In the genomic region with DNA sequence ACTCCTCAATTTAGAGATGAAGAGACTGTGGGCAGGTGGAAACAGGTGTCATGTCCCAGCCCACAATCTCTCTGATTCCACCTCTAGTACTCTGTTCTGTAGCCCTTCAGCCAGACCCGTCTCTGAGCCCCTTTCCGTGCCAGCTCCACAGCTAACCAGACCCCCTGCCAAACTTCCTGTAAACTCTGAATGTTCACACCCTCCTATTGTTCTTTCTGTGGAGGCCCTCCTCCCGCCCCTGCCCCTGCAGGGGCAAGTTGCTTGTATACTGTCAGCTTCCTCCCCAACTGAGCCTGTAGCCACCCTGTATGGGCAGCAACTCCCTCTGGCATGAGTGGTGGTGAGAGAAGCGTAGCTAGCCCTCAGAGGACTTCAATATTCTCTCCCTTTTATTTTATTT, we compare ENCODE assay signal across 1 cellular context.
TF ChIP-seq lines count a peak whose summit lies in the region.

No MANE protein-coding gene starts in this region.

TF ChIP-seq in WTC11, 78 proteins besides CTCF, POLR2A, EP300 and RAD21 (continued from another document):
- TF ChIP-seq, protein P1, sequence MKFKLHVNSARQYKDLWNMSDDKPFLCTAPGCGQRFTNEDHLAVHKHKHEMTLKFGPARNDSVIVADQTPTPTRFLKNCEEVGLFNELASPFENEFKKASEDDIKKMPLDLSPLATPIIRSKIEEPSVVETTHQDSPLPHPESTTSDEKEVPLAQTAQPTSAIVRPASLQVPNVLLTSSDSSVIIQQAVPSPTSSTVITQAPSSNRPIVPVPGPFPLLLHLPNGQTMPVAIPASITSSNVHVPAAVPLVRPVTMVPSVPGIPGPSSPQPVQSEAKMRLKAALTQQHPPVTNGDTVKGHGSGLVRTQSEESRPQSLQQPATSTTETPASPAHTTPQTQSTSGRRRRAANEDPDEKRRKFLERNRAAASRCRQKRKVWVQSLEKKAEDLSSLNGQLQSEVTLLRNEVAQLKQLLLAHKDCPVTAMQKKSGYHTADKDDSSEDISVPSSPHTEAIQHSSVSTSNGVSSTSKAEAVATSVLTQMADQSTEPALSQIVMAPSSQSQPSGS (CRISPR knock-in tag; IDR thresholded peaks at IDR 0.05; ENCODE audit: borderline replicate concordance, low read depth) = no peak
- TF ChIP-seq, protein P2, sequence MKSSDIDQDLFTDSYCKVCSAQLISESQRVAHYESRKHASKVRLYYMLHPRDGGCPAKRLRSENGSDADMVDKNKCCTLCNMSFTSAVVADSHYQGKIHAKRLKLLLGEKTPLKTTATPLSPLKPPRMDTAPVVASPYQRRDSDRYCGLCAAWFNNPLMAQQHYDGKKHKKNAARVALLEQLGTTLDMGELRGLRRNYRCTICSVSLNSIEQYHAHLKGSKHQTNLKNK (CRISPR knock-in tag; IDR thresholded peaks at IDR 0.05) = no peak
- TF ChIP-seq CBFB (CRISPR knock-in tag; IDR thresholded peaks at IDR 0.05; ENCODE audit: low read depth) (no peak), TEAD4 (CRISPR knock-in tag; IDR thresholded peaks at IDR 0.05) (no peak), CREM (CRISPR knock-in tag; IDR thresholded peaks at IDR 0.05) (no peak), SMAD3 (CRISPR knock-in tag; IDR thresholded peaks at IDR 0.05; ENCODE audit: borderline replicate concordance) (no peak), TP53 (CRISPR knock-in tag; IDR thresholded peaks at IDR 0.05) (no peak), ELF4 (CRISPR knock-in tag; IDR thresholded peaks at IDR 0.05; ENCODE audit: low read depth) (no peak), ETV6 (CRISPR knock-in tag; IDR thresholded peaks at IDR 0.05) (no peak)
